1 cellular context compared by ENCODE assay signal in genomic region chr13:99542788-99543406, GRCh38.
TF ChIP-seq lines count a peak whose summit lies in the region.

No MANE protein-coding gene starts in this region.

TF ChIP-seq in HepG2, 621 proteins besides CTCF, POLR2A, EP300 and RAD21 (continued from another document):
- TF ChIP-seq NFAT5 (CRISPR knock-in tag; IDR thresholded peaks at IDR 0.05) (no peak), KLF6 (CRISPR knock-in tag; IDR thresholded peaks at IDR 0.05) (no peak), LBX2 (CRISPR knock-in tag; IDR thresholded peaks at IDR 0.05; ENCODE audit: borderline replicate concordance) (no peak), ZFAT (CRISPR knock-in tag; conservative IDR thresholded peaks at IDR 0.05) (no peak), ZNF207 (IDR thresholded peaks at IDR 0.05; ENCODE audit: borderline replicate concordance) (no peak), ATM (IDR thresholded peaks at IDR 0.05; ENCODE audit: borderline replicate concordance) (no peak), TRIM24 (CRISPR knock-in tag; IDR thresholded peaks at IDR 0.05) (no peak), ZNF687 (CRISPR knock-in tag; IDR thresholded peaks at IDR 0.05) (no peak), ZNF326 (CRISPR knock-in tag; IDR thresholded peaks at IDR 0.05; ENCODE audit: borderline replicate concordance) (no peak), IRX3 (CRISPR knock-in tag; IDR thresholded peaks at IDR 0.05; ENCODE audit: borderline replicate concordance, low read depth) (no peak), ZNF646 (CRISPR knock-in tag; IDR thresholded peaks at IDR 0.05) (no peak), ZEB1 (IDR thresholded peaks at IDR 0.05; ENCODE audit: insufficient replicate concordance, low read depth) (no peak)
TF ChIP-seq in HepG2: peak in this region for 0.
